8 cellular contexts compared by ENCODE assay signal in the genomic region with DNA sequence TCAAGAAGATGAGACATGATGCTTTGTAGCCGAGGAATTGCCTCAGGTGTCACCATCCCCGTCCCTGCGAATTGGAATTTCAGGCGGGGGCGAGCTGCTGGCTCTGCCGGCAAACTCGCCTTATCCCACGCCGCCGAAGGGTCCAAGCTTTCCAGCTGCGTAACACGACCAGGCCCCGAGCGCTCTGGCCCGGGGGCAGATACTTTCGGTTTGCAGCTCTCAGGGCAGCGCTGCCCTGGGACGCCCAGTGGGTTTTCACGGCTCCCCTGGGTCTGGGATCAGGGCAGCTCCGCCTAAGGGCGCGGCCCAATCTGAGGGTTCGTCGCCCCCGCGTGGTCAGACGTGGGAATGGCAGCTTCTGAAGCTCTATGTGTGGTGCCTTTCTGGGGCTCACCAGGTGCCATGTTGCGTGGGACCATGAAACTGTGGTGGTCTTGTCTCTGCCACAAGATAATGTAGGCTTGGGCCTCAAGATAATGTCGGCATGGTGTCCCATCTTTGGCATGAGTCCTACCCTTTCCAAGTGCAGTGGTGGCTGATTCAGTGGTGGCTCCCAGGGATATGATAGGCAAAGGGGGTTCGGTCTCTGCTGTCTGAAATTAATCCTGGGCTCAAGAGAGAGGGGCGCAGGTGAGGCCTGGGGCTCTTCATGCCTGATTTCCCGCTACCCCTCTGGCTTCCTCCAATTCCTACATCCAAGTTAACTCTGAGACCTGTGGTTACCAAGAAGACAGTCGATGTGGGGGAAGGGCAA. TPM values are rescaled to one million over a fixed set of nuclear protein-coding genes. Genes with fewer than 3 reads are reported as not detected.
DNase-seq lines count a peak whose midpoint lies in the region; ATAC-seq and TF ChIP-seq lines count a peak whose summit lies in the region.

No MANE protein-coding gene starts in this region.

- H3K79me2 ChIP-seq in ACC112 (ENCODE audit: control insufficient read depth, insufficient read depth, low read length, unreplicated experiment), result no peaks in the 10 kb centered on the region

- H3K4me1 ChIP-seq in ACC112 (ENCODE audit: control insufficient read depth, insufficient read depth, low read length, unreplicated experiment), result peaks cover 5% of the 10 kb centered on the region
- H3K4me1 ChIP-seq in lower lobe of right lung, result peaks cover 6% of the 10 kb centered on the region

- no peak overlapping the region for H3K27ac Mint-ChIP-seq in activated CD4-positive, alpha-beta memory T cell treated with anti-CD3 and anti-CD28 coated beads, Interleukin-2, amount 10 ng/mL, durations not matched to agents 7 days and 5 days

- H3K27ac ChIP-seq in ACC112 (ENCODE audit: low read depth, low read length), result peak overlapping the region; percentile 39; the same call in 1 of the 2 replicates
- peak overlapping the region; percentile 76 for H3K27ac ChIP-seq in lower lobe of right lung

- no peaks in the 10 kb centered on the region for H3K9me3 Mint-ChIP-seq in activated CD4-positive, alpha-beta memory T cell treated with anti-CD3 and anti-CD28 coated beads, Interleukin-2, amount 10 ng/mL, durations not matched to agents 7 days and 5 days

- H3K36me3 Mint-ChIP-seq in activated CD4-positive, alpha-beta memory T cell treated with anti-CD3 and anti-CD28 coated beads, Interleukin-2, amount 10 ng/mL, durations not matched to agents 7 days and 5 days (ENCODE audit: low read depth), result peaks cover 15% of the 10 kb centered on the region

- peak overlapping the region; percentile 77 for H3K4me3 Mint-ChIP-seq in activated CD4-positive, alpha-beta memory T cell treated with anti-CD3 and anti-CD28 coated beads, Interleukin-2, amount 10 ng/mL, durations not matched to agents 7 days and 5 days

- DNase-seq in NCI-H510A treated with DMSO at 0.1 percent for 48 hours (lab: John Stamatoyannopoulos, UW) (peak; percentile 55), ecto neural progenitor cell (ENCODE audit: low spot score) (peak; percentile 90), lower lobe of right lung (peak; percentile 95)
- peak; percentile 87 for DNase-seq in activated CD4-positive, alpha-beta memory T cell treated with anti-CD3 and anti-CD28 coated beads, Interleukin-2, amount 10 ng/mL, durations not matched to agents 7 days and 5 days
- DNase-seq in stimulated activated CD4-positive, alpha-beta T cell treated with anti-CD3 and anti-CD28 coated beads, Interleukin-4, amount 100 ng/mL, for 48 hours (ENCODE audit: low read depth in 2 of 2), result peak; percentile 79 to 84

- peak overlapping the region; percentile 97 for H2AFZ ChIP-seq in ACC112 (ENCODE audit: low read length, unreplicated experiment)

- H3K9me3 ChIP-seq in lower lobe of right lung, result no peaks in the 10 kb centered on the region

- H3K27me3 ChIP-seq in ACC112 (ENCODE audit: insufficient read depth, low read length) (no peaks in the 10 kb centered on the region), lower lobe of right lung (ENCODE audit: low read depth) (no peaks in the 10 kb centered on the region)

- H3K36me3 ChIP-seq in ACC112 (ENCODE audit: insufficient read depth, low read length) (no peaks in the 10 kb centered on the region), lower lobe of right lung (no peaks in the 10 kb centered on the region)

- no peaks in the 10 kb centered on the region for H3K27me3 Mint-ChIP-seq in activated CD4-positive, alpha-beta memory T cell treated with anti-CD3 and anti-CD28 coated beads, Interleukin-2, amount 10 ng/mL, durations not matched to agents 7 days and 5 days

- CTCF ChIA-PET in activated CD4-positive, alpha-beta memory T cell treated with anti-CD3 and anti-CD28 coated beads, Interleukin-2, amount 10 ng/mL, durations not matched to agents 7 days and 5 days (lab: Charles Lee), result interaction anchor here (0.7 to 7.1 kb wide), 51 partner anchors 9 to 834 kb away, joined by 3 to 194 read pairs (median 5); a partner anchor contains a TSS

- peaks cover 26% of the 10 kb centered on the region for H3K4me1 Mint-ChIP-seq in activated CD4-positive, alpha-beta memory T cell treated with anti-CD3 and anti-CD28 coated beads, Interleukin-2, amount 10 ng/mL, durations not matched to agents 7 days and 5 days

- TF ChIP-seq CTCF in lower lobe of right lung (IDR thresholded peaks at IDR 0.05), result peak; percentile 97

- intact Hi-C loops in lower lobe of right lung (cut with DNase I), result loop anchor here (5.0 to 10.0 kb wide), 2 partner anchors 52 to 120 kb away; no protein-coding TSS in a partner anchor

- ATAC-seq in GM18519 (IDR thresholded peaks at IDR 0.05; ENCODE audit: low FRiP score, unreplicated experiment) (peak; percentile 46), HG03378 (IDR thresholded peaks at IDR 0.05; ENCODE audit: unreplicated experiment) (peak; percentile 71), lower lobe of right lung (peak; percentile 99)

- POLR2A ChIA-PET in activated CD4-positive, alpha-beta memory T cell treated with anti-CD3 and anti-CD28 coated beads, Interleukin-2, amount 10 ng/mL, durations not matched to agents 7 days and 5 days (lab: Charles Lee), result interaction anchor here (0.9 to 2.8 kb wide), 12 partner anchors 10 to 118 kb away, joined by 3 to 30 read pairs (median 4); a partner anchor contains a TSS

- peak overlapping the region; percentile 88 for H3K4me3 ChIP-seq in ACC112 (ENCODE audit: low read depth, low read length)
- H3K4me3 ChIP-seq in lower lobe of right lung, result peak overlapping the region; percentile 60

RNA-seq across cellular contexts. Expression of a gene that starts 21.0 kb away (rescaled TPM):
- total RNA-seq in activated CD4-positive, alpha-beta memory T cell treated with anti-CD3 and anti-CD28 coated beads, Interleukin-2, amount 10 ng/mL, durations not matched to agents 7 days and 5 days, result 10 to 100 TPM; 52.4 to 53.0 TPM
- total RNA-seq in lower lobe of right lung, result 78.7 TPM

RNA-seq across cellular contexts. Expression of a gene that starts 28.8 kb away (rescaled TPM):
- 10 to 100 TPM; 11.4 to 13.1 TPM for total RNA-seq in activated CD4-positive, alpha-beta memory T cell treated with anti-CD3 and anti-CD28 coated beads, Interleukin-2, amount 10 ng/mL, durations not matched to agents 7 days and 5 days
- 82.2 TPM for total RNA-seq in lower lobe of right lung

RNA-seq across cellular contexts. Expression of a gene that starts 32.6 kb away (rescaled TPM):
- not detected for total RNA-seq in activated CD4-positive, alpha-beta memory T cell treated with anti-CD3 and anti-CD28 coated beads, Interleukin-2, amount 10 ng/mL, durations not matched to agents 7 days and 5 days
- 172 TPM for total RNA-seq in lower lobe of right lung

RNA-seq across cellular contexts. Expression of a gene that starts 58.8 kb away (rescaled TPM):
- total RNA-seq in activated CD4-positive, alpha-beta memory T cell treated with anti-CD3 and anti-CD28 coated beads, Interleukin-2, amount 10 ng/mL, durations not matched to agents 7 days and 5 days, result not detected
- total RNA-seq in lower lobe of right lung, result not detected

Comparison
In these comparisons a context has a peak if more than half of its experiments do, and no peak if none do; other contexts are left out.
1. Peak in every context shown above with its lines: DNase-seq, ATAC-seq, H3K4me3 ChIP-seq and H3K27ac ChIP-seq.
2. ATAC-seq: peak in every context shown above with its lines; median percentile 99 in lower lobe of right lung; 71 in HG03378; 46 in GM18519.
3. RNA of a gene that starts 32.6 kb away (total RNA-seq): 172 TPM in lower lobe of right lung (single experiment); not detected in activated CD4-positive, alpha-beta memory T cell treated with anti-CD3 and anti-CD28 coated beads, Interleukin-2, amount 10 ng/mL, durations not matched to agents 7 days and 5 days; every median in the first group is over 100 times any median in the second.